11 cellular contexts compared by ENCODE assay signal in the genomic region with DNA sequence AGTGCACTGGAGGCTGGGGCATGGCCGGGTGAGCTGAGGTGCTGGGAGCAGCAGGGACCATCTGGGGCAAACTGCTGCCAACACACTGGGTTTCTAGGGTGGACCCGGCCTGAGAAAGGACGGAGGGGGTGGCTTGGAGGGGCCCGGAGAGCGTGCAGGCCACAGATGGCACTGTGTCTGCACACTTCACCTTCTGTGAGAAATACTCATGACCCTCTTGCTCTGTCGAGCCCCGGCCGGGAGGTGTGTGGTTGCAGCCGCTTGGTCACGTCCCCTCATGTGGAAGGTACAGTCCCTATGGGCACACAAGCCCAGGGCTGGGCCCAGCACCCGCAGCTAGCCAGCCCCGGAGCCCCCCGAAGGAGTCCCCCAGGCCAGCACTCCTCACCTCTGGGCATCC.
A peak's percentile ranks its signal among the peaks of the same experiment; 100 is the strongest.
DNase-seq lines count a peak whose midpoint lies in the region; ATAC-seq and TF ChIP-seq lines count a peak whose summit lies in the region.
"Had no signal": no experiment of that assay in that cellular context is flagged by ENCODE, and none has a peak within 500 bp of the region (broad histone marks: within the 10 kb centered on the region; RNA-seq: fewer than 3 reads in every experiment).

No MANE protein-coding gene starts in this region.

- H3K36me3 ChIP-seq in Loucy (ENCODE audit: insufficient read depth, low read length) (no peaks in the 10 kb centered on the region), muscle layer of colon (ENCODE audit: insufficient read depth, low read length) (no peaks in the 10 kb centered on the region), tibial artery (no peaks in the 10 kb centered on the region)
- no peaks in the 10 kb centered on the region for H3K36me3 ChIP-seq in effector memory CD4-positive, alpha-beta T cell (ENCODE audit: control insufficient read depth, insufficient read depth, low read length)

- TF ChIP-seq CTCF in GM12864 (IDR thresholded peaks at IDR 0.05; ENCODE audit: low read depth, low read length, missing control alignments) (no peak), Loucy (conservative IDR thresholded peaks at IDR 0.05; ENCODE audit: low read length) (no peak), tibial artery (IDR thresholded peaks at IDR 0.05) (no peak)

- H3K9me3 ChIP-seq in Loucy (ENCODE audit: insufficient read depth, low read depth, low read length) (no peaks in the 10 kb centered on the region), muscle layer of colon (ENCODE audit: low read length) (no peaks in the 10 kb centered on the region), tibial artery (no peaks in the 10 kb centered on the region)
- H3K9me3 ChIP-seq in effector memory CD4-positive, alpha-beta T cell (ENCODE audit: control insufficient read depth, low read length), result no peaks in the 10 kb centered on the region

- H3K9ac ChIP-seq in Loucy (ENCODE audit: low read depth, low read length, poor library complexity, severe bottlenecking), result peak overlapping the region; percentile 76
- H3K9ac ChIP-seq in muscle layer of colon (ENCODE audit: low read length), result no peak overlapping the region

- ATAC-seq in GM21528 (IDR thresholded peaks at IDR 0.05; ENCODE audit: low FRiP score, unreplicated experiment), result peak; percentile 20

- H3K27ac ChIP-seq in muscle layer of colon (ENCODE audit: low read depth, low read length) (peak overlapping the region; percentile 57), tibial artery (no peak overlapping the region)
- H3K27ac ChIP-seq in effector memory CD4-positive, alpha-beta T cell (ENCODE audit: insufficient read depth, low read length, poor library complexity, severe bottlenecking), result no peak overlapping the region

- H4K20me1 ChIP-seq in Loucy (ENCODE audit: insufficient read depth, low read length, poor library complexity, severe bottlenecking), result no peaks in the 10 kb centered on the region

- H3K4me3 ChIP-seq in GM12864 (ENCODE audit: low read depth, low read length) (peak overlapping the region; percentile 15), Loucy (ENCODE audit: low read length, poor library complexity, severe bottlenecking) (peak overlapping the region; percentile 59), muscle layer of colon (ENCODE audit: low read depth in 1 of 2, low read length in 2 of 2) (no peak overlapping the region), tibial artery (no peak overlapping the region)
- no peak overlapping the region for H3K4me3 ChIP-seq in effector memory CD4-positive, alpha-beta T cell (ENCODE audit: insufficient read depth, low read depth, low read length, poor library complexity, severe bottlenecking)
- H3K4me3 ChIP-seq: lung had no signal

- no peaks in the 10 kb centered on the region for H3K79me2 ChIP-seq in Loucy (ENCODE audit: insufficient read depth, low read length)

- no peaks in the 10 kb centered on the region for H3K27me3 ChIP-seq in Loucy (ENCODE audit: insufficient read depth, low read length, poor library complexity, severe bottlenecking)
- H3K27me3 ChIP-seq in muscle layer of colon (ENCODE audit: control insufficient read depth in 1 of 2, insufficient read depth in 2 of 2, low read length in 2 of 2), result no peaks in the 10 kb centered on the region
- no peaks in the 10 kb centered on the region for H3K27me3 ChIP-seq in tibial artery
- H3K27me3 ChIP-seq in effector memory CD4-positive, alpha-beta T cell (replicated peaks; ENCODE audit: control insufficient read depth, insufficient read depth, low read length, poor library complexity, severe bottlenecking), result no peaks in the 10 kb centered on the region

- H3K9me2 ChIP-seq in Loucy (replicated peaks; ENCODE audit: low read depth, low read length), result no peaks in the 10 kb centered on the region

- peak overlapping the region; percentile 88 for H3K4me2 ChIP-seq in Loucy (ENCODE audit: low read depth, low read length, poor library complexity, severe bottlenecking)

- no peak overlapping the region for H2AFZ ChIP-seq in Loucy (ENCODE audit: low read length)

- no peak for DNase-seq in GM12864 (ENCODE audit: low read depth)
- no peak for DNase-seq in NCI-H146 treated with DMSO at 0.1 percent for 48 hours (lab: John Stamatoyannopoulos, UW; ENCODE audit: unreplicated experiment)
- DNase-seq in tibial artery, result no peak
- no peak for DNase-seq in NCI-H748 (lab: John Stamatoyannopoulos, UW; ENCODE audit: unreplicated experiment)
- no peak for DNase-seq in effector memory CD4-positive, alpha-beta T cell
- DNase-seq: NCI-H2029 treated with DMSO at 0.1 percent for 48 hours; stimulated activated naive CD4-positive, alpha-beta T cell treated with Interleukin-2 at 50 U/mL for 16 hours had no signal

- intact Hi-C loops in tibial artery (cut with DNase I; ENCODE audit: low total_unique reads), result no loop called here

- peaks cover 16% of the 10 kb centered on the region for H3F3A ChIP-seq in Loucy (ENCODE audit: low read depth)

- H3K4me1 ChIP-seq in Loucy (ENCODE audit: insufficient read depth, low read length, poor library complexity, severe bottlenecking) (peaks cover 54% of the 10 kb centered on the region), muscle layer of colon (ENCODE audit: insufficient read depth, low read length) (peaks cover 39% of the 10 kb centered on the region), tibial artery (peaks cover 0 to 15% (median 3%) of the 10 kb centered on the region in 4 donors)
- H3K4me1 ChIP-seq in effector memory CD4-positive, alpha-beta T cell (ENCODE audit: control insufficient read depth, insufficient read depth, low read length, poor library complexity, severe bottlenecking), result peaks cover 21% of the 10 kb centered on the region

Comparison
In these comparisons a context has a peak if more than half of its experiments do, and no peak if none do; other contexts are left out.
1. H3K4me3 ChIP-seq: peak in GM12864 (single experiment) and Loucy (single experiment); none in muscle layer of colon (0 of 2), tibial artery (0 of 2) and effector memory CD4-positive, alpha-beta T cell (single experiment).